ENCODE assay signal across 16 cellular contexts in the genomic region with DNA sequence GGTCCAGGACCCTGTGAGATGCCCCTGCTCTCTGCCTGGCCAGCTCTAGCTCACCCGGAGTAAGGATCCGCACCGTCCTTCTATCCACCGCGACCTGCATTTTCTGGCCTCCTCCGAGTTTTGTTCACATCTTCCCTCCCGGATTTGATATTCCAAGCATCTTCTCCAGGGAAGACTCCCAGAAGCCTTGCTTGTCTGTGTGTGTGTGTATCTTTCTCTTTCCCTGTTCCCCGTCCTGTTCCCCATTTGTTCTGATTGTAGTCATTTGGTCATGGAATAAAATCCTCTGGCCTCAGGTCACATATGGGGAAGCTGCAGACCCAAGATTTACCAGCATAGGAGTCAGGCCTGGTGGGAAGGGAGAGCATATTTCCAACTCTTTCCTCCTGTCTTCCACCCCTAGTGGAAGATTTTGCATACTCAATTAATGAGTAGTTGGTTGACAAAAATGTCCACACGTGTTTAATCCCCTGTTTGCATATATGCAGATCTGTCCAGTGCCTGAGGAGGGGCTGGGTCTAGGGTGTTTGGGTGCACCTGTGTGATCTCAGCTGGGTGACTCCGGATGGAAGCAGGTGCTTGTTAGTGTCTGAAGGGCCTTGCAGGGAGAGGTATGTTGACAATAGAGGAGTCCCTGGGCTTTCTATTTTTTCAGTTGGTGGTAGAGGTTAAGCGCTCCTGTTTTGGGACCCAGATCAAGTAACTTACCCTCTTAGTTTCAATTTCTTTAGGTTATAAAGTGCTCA. TPM values are rescaled to one million over a fixed set of nuclear protein-coding genes. Genes with fewer than 3 reads are reported as not detected.
DNase-seq lines count a peak whose midpoint lies in the region; ATAC-seq and TF ChIP-seq lines count a peak whose summit lies in the region.
"Had no signal": no experiment of that assay in that cellular context is flagged by ENCODE, and none has a peak within 500 bp of the region (broad histone marks: within the 10 kb centered on the region; RNA-seq: fewer than 3 reads in every experiment).

No MANE protein-coding gene starts in this region.

- ATAC-seq in stimulated activated naive CD8-positive, alpha-beta T cell treated with anti-CD3 and anti-CD28 coated beads, Interleukin-15, Interleukin-2, amounts not matched to agents 100 U/mL and 50 U/mL, for 24 hours = no peak
- ATAC-seq in GM18909 (IDR thresholded peaks at IDR 0.05; ENCODE audit: poor library complexity, unreplicated experiment) (no peak), HG03175 (IDR thresholded peaks at IDR 0.05; ENCODE audit: unreplicated experiment) (no peak), GM18498 (IDR thresholded peaks at IDR 0.05; ENCODE audit: unreplicated experiment) (no peak)
- ATAC-seq: HCT116, right cardiac atrium had no signal

- peak overlapping the region; percentile 100 for H3K27ac ChIP-seq in SK-N-MC
- no peak overlapping the region for H3K27ac ChIP-seq in coronary artery
- H3K27ac ChIP-seq: BLaER1 treated with 17β-estradiol and CSF1 and Interleukin-3, amounts not matched to agents 10 nM and 100 nM; stomach had no signal

- no peak for TF ChIP-seq CTCF in coronary artery (IDR thresholded peaks at IDR 0.05)

- H3K4me3 Mint-ChIP-seq in stimulated activated naive CD8-positive, alpha-beta T cell treated with anti-CD3 and anti-CD28 coated beads, Interleukin-15, Interleukin-2, amounts not matched to agents 100 ng/mL and 50 ng/mL, for 24 hours = peak overlapping the region; percentile 38
- peak overlapping the region in 4 of 5 donors; percentile 16 to 65 (median 36) for H3K4me3 Mint-ChIP-seq in immature natural killer cell

- no peaks in the 10 kb centered on the region for H3K9me3 ChIP-seq in SK-N-MC (ENCODE audit: low read depth, low read length)

- peaks cover 42% of the 10 kb centered on the region for H3K4me1 Mint-ChIP-seq in stimulated activated naive CD8-positive, alpha-beta T cell treated with anti-CD3 and anti-CD28 coated beads, Interleukin-15, Interleukin-2, amounts not matched to agents 100 ng/mL and 50 ng/mL, for 24 hours (ENCODE audit: low read depth)
- peaks cover 36 to 51% of the 10 kb centered on the region in 2 donors for H3K4me1 Mint-ChIP-seq in immature natural killer cell

- H3K27me3 Mint-ChIP-seq in stimulated activated naive CD8-positive, alpha-beta T cell treated with anti-CD3 and anti-CD28 coated beads, Interleukin-15, Interleukin-2, amounts not matched to agents 100 ng/mL and 50 ng/mL, for 24 hours = peaks cover 97% of the 10 kb centered on the region
- H3K27me3 Mint-ChIP-seq in immature natural killer cell (ENCODE audit: low read depth in 3 of 3) = peaks cover 48 to 79% (median 73%) of the 10 kb centered on the region in 3 donors

- DNase-seq in stimulated activated naive CD8-positive, alpha-beta T cell treated with anti-CD3 and anti-CD28 coated beads, Interleukin-15, Interleukin-2, amounts not matched to agents 100 U/mL and 50 U/mL, for 24 hours = no peak
- DNase-seq in SK-N-MC (ENCODE audit: low read depth, low spot score) (no peak), immature natural killer cell (no peak), coronary artery (ENCODE audit: low spot score) (no peak)
- DNase-seq: activated CD8-positive, alpha-beta memory T cell treated with anti-CD3 and anti-CD28 coated beads for 24 hours; amniotic stem cell; NCI-H1105; right cardiac atrium; stimulated activated CD4-positive, alpha-beta T cell treated with anti-CD3 and anti-CD28 coated beads, Interleukin-4, amount 100 ng/mL, for 4 hours; stomach had no signal

- peaks cover 9% of the 10 kb centered on the region for H3K36me3 ChIP-seq in SK-N-MC (ENCODE audit: insufficient read depth, low read length)
- H3K36me3 ChIP-seq: BLaER1 treated with 17β-estradiol and CSF1 and Interleukin-3, amounts not matched to agents 10 nM and 100 nM; stomach had no signal

- H3K4me3 ChIP-seq in SK-N-MC = peak overlapping the region; percentile 80
- no peak overlapping the region for H3K4me3 ChIP-seq in coronary artery
- H3K4me3 ChIP-seq: stomach had no signal

- H3K9ac ChIP-seq in SK-N-MC (ENCODE audit: insufficient read length) = peak overlapping the region; percentile 99
- H3K9ac ChIP-seq: BLaER1 treated with 17β-estradiol and CSF1 and Interleukin-3, amounts not matched to agents 10 nM and 100 nM had no signal

- no peak overlapping the region for H3K27ac Mint-ChIP-seq in stimulated activated naive CD8-positive, alpha-beta T cell treated with anti-CD3 and anti-CD28 coated beads, Interleukin-15, Interleukin-2, amounts not matched to agents 100 ng/mL and 50 ng/mL, for 24 hours
- H3K27ac Mint-ChIP-seq in immature natural killer cell = peak overlapping the region in 2 of 6 donors; percentile 28

- H3K9me3 Mint-ChIP-seq in stimulated activated naive CD8-positive, alpha-beta T cell treated with anti-CD3 and anti-CD28 coated beads, Interleukin-15, Interleukin-2, amounts not matched to agents 100 ng/mL and 50 ng/mL, for 24 hours = no peaks in the 10 kb centered on the region
- peaks cover 0 to 2% (median 0%) of the 10 kb centered on the region in 6 donors for H3K9me3 Mint-ChIP-seq in immature natural killer cell

- peaks cover 4% of the 10 kb centered on the region for H3K36me3 Mint-ChIP-seq in stimulated activated naive CD8-positive, alpha-beta T cell treated with anti-CD3 and anti-CD28 coated beads, Interleukin-15, Interleukin-2, amounts not matched to agents 100 ng/mL and 50 ng/mL, for 24 hours (ENCODE audit: low read depth)
- peaks cover 0 to 3% (median 0%) of the 10 kb centered on the region in 3 donors for H3K36me3 Mint-ChIP-seq in immature natural killer cell

RNA-seq across cellular contexts. Expression of gene PRAC1, which starts 1.9 kb away (rescaled TPM):
- not detected for polyA plus RNA-seq in immature natural killer cell
- polyA plus RNA-seq: right cardiac atrium, stomach had no signal

RNA-seq across cellular contexts. Expression of gene PRAC2, which starts 2.5 kb away (rescaled TPM):
- not detected for polyA plus RNA-seq in immature natural killer cell
- polyA plus RNA-seq: right cardiac atrium, stomach had no signal

RNA-seq across cellular contexts. Expression of gene HOXB13, which starts 8.1 kb away (rescaled TPM):
- polyA plus RNA-seq in immature natural killer cell = not detected
- polyA plus RNA-seq: right cardiac atrium had no signal
